36 cellular contexts compared by ENCODE assay signal in genomic region chr2:191818133-191818532, GRCh38. TPM values are rescaled to one million over a fixed set of nuclear protein-coding genes. Genes with fewer than 3 reads are reported as not detected.
"Had no signal": no experiment of that assay in that cellular context is flagged by ENCODE, and none has a peak within 500 bp of the region (broad histone marks: within the 10 kb centered on the region; RNA-seq: fewer than 3 reads in every experiment).

No MANE protein-coding gene starts in this region.

- H3K9me3 ChIP-seq: adrenal gland, body of pancreas, breast epithelium had no signal

- H3K27me3 ChIP-seq: adrenal gland, body of pancreas, brain microvascular endothelial cell, breast epithelium had no signal

- H3K27ac ChIP-seq: adrenal gland, body of pancreas, brain microvascular endothelial cell, breast epithelium, VCaP had no signal

- ATAC-seq: activated CD8-positive, alpha-beta T cell treated with anti-CD3 and anti-CD28 coated beads for 36 hours; activated naive CD4-positive, alpha-beta T cell treated with anti-CD3 and anti-CD28 coated beads, Interleukin-2, amount 50 U/mL, for 72 hours; activated T-cell treated with anti-CD3 and anti-CD28 coated beads, Interleukin-2, amount 50 U/mL, for 4 hours; activated T-cell treated with anti-CD3 and anti-CD28 coated beads, Interleukin-2, amount 50 U/mL, for 72 hours; activated T-helper 17 cell treated with anti-CD3 and anti-CD28 coated beads, Interleukin-2, amount 50 U/mL, for 72 hours; body of pancreas had no signal

- FAIRE-seq: TTC549 had no signal

- H3K4me1 ChIP-seq: adrenal gland, body of pancreas, breast epithelium had no signal

- DNase-seq: activated B cell treated with CpG ODN at 0.5 μM for 24 hours; activated CD4-positive, alpha-beta memory T cell treated with anti-CD3 and anti-CD28 coated beads for 36 hours; activated CD4-positive, alpha-beta T cell treated with anti-CD3 and anti-CD28 coated beads for 4 hours; activated CD4-positive, alpha-beta T cell treated with anti-CD3 and anti-CD28 coated beads, Interleukin-2, amount 10 ng/mL, durations not matched to agents 24 days and 14 days; activated CD4-positive, alpha-beta T cell treated with anti-CD3 and anti-CD28 coated beads, Interleukin-2, amount 50 U/mL, for 1 hour; activated CD4-positive, alpha-beta T cell treated with anti-CD3 and anti-CD28 coated beads, Interleukin-2, amount 50 U/mL, for 4 hours; activated CD4-positive, CD25-positive, alpha-beta regulatory T cell treated with anti-CD3 and anti-CD28 coated beads, Interleukin-2, amount 50 U/mL, for 72 hours; activated CD8-positive, alpha-beta memory T cell treated with anti-CD3 and anti-CD28 coated beads, Interleukin-2, amount 50 U/mL, for 4 hours; activated CD8-positive, alpha-beta T cell treated with anti-CD3 and anti-CD28 coated beads for 36 hours; activated effector memory CD4-positive, alpha-beta T cell treated with anti-CD3 and anti-CD28 coated beads, Interleukin-2, amount 50 U/mL, for 16 hours; activated gamma-delta T cell treated with Interleukin-2 at 50 U/mL for 16 hours; activated naive CD4-positive, alpha-beta T cell; activated naive CD4-positive, alpha-beta T cell treated with anti-CD3 and anti-CD28 coated beads for 36 hours; activated naive CD4-positive, alpha-beta T cell treated with anti-CD3 and anti-CD28 coated beads, Interleukin-2, amount 50 U/mL, for 16 hours; activated naive CD8-positive, alpha-beta T cell treated with anti-CD3 and anti-CD28 coated beads for 36 hours; activated T-cell treated with anti-CD3 and anti-CD28 coated beads for 4 hours; activated T-cell treated with anti-CD3 and anti-CD28 coated beads, Interleukin-2, amount 50 U/mL, for 1 hour; activated T-cell treated with anti-CD3 and anti-CD28 coated beads, Interleukin-2, amount 50 U/mL, for 4 hours; activated T-cell treated with anti-CD3 and anti-CD28 coated beads, Interleukin-2, amount 50 U/mL, for 72 hours; adrenal gland; amniotic stem cell; aorta; body of pancreas; brain microvascular endothelial cell; caudate nucleus; cerebellar nuclear complex; T-helper 1 cell; T-helper 2 cell; T-helper 9 cell had no signal

- H3K36me3 ChIP-seq: adrenal gland, brain microvascular endothelial cell, breast epithelium had no signal

- H3K4me3 ChIP-seq: body of pancreas, breast epithelium had no signal

RNA-seq across cellular contexts. Expression of gene CAVIN2, which starts 28.8 kb away (rescaled TPM):
- total RNA-seq: activated B cell treated with CpG ODN at 0.5 μM for 24 hours; activated CD4-positive, alpha-beta memory T cell treated with anti-CD3 and anti-CD28 coated beads for 36 hours; activated CD4-positive, alpha-beta T cell treated with anti-CD3 and anti-CD28 coated beads, Interleukin-2, amount 10 ng/mL, durations not matched to agents 24 days and 14 days; activated CD8-positive, alpha-beta memory T cell treated with anti-CD3 and anti-CD28 coated beads for 36 hours; activated CD8-positive, alpha-beta T cell treated with anti-CD3 and anti-CD28 coated beads for 36 hours; activated naive CD4-positive, alpha-beta T cell treated with anti-CD3 and anti-CD28 coated beads for 36 hours; activated naive CD4-positive, alpha-beta T cell treated with anti-CD3 and anti-CD28 coated beads, Interleukin-2, amount 50 U/mL, for 72 hours; activated naive CD8-positive, alpha-beta T cell treated with anti-CD3 and anti-CD28 coated beads for 36 hours; activated T-cell treated with anti-CD3 and anti-CD28 coated beads, Interleukin-2, amount 50 U/mL, for 72 hours; activated T-helper 1 cell treated with anti-CD3 and anti-CD28 coated beads, Interleukin-12 subunit alpha, Interleukin-12 subunit beta, Interleukin-2, Interleukin-4 antibody, amounts not matched to agents 30 ng/mL and 10 ng/mL and 1 ng/mL, durations not matched to agents 14 hours and 24 hours and 36 hours had no signal
